Comparison of ENCODE assay signal across 8 cellular contexts in genomic region chr9:133532937-133533668, GRCh38. TPM values are rescaled to one million over a fixed set of nuclear protein-coding genes. Genes with fewer than 3 reads are reported as not detected.
A peak's percentile ranks its signal among the peaks of the same experiment; 100 is the strongest.
DNase-seq lines count a peak whose midpoint lies in the region; ATAC-seq, FAIRE-seq and TF ChIP-seq lines count a peak whose summit lies in the region.

No MANE protein-coding gene starts in this region.

- H3K9me3 Mint-ChIP-seq in activated B cell treated with CpG ODN at 0.5 μM for 24 hours, result no peaks in the 10 kb centered on the region

- FAIRE-seq in GM12891 (lab: Jason Lieb, UNC), result peak; percentile 95

- ATAC-seq in activated B cell treated with CpG ODN at 0.5 μM for 24 hours (ENCODE audit: low read depth) (peak; percentile 86), GM18867 (IDR thresholded peaks at IDR 0.05; ENCODE audit: unreplicated experiment) (no peak)

- peaks cover 31% of the 10 kb centered on the region for H3K27me3 Mint-ChIP-seq in activated B cell treated with CpG ODN at 0.5 μM for 24 hours

- H3K4me1 Mint-ChIP-seq in activated B cell treated with CpG ODN at 0.5 μM for 24 hours, result peaks cover 11% of the 10 kb centered on the region

- peak; percentile 81 to 86 for TF ChIP-seq RAD21 in liver (IDR thresholded peaks at IDR 0.05)

- CTCF ChIA-PET in activated B cell treated with CpG ODN at 0.5 μM for 24 hours (lab: Charles Lee), result interaction anchor here (2.3 to 2.5 kb wide), 2 partner anchors 194 to 462 kb away, joined by 8 to 10 read pairs; no protein-coding TSS in a partner anchor

- H3K4me3 ChIP-seq in breast epithelium, result no peak overlapping the region
- H3K4me3 ChIP-seq in liver (ENCODE audit: low read depth in 1 of 3, low read length in 3 of 3), result no peak overlapping the region

- no peak overlapping the region for H3K4me3 Mint-ChIP-seq in activated B cell treated with CpG ODN at 0.5 μM for 24 hours

- H3K27ac ChIP-seq in breast epithelium (no peak overlapping the region), liver (ENCODE audit: low read depth in 1 of 2, low read length in 2 of 2) (peak overlapping the region in 1 of 2 donors; percentile 20)

- intact Hi-C loops in activated B cell treated with CpG ODN at 0.5 μM for 24 hours (cut with micrococcal nuclease), result loop anchor here (1.0 to 2.0 kb wide), 4 partner anchors 193 to 461 kb away; no protein-coding TSS in a partner anchor
- intact Hi-C loops in breast epithelium (cut with DNase I; ENCODE audit: low total_unique reads), result loop anchor here (10.0 kb wide), 1 partner anchor 182 kb away; no protein-coding TSS in a partner anchor

- TF ChIP-seq CTCF in activated B cell treated with CpG ODN at 0.5 μM for 24 hours (IDR thresholded peaks at IDR 0.05), result no peak
- TF ChIP-seq CTCF in breast epithelium (IDR thresholded peaks at IDR 0.05), result peak; percentile 35 to 62 (median 42)
- peak; percentile 56 for TF ChIP-seq CTCF in liver (IDR thresholded peaks at IDR 0.05; ENCODE audit: low read depth, low read length, missing input control)

- no peak overlapping the region for H3K9ac ChIP-seq in liver (ENCODE audit: low read depth in 1 of 2, low read length in 2 of 2)

- no peak overlapping the region for H3K27ac Mint-ChIP-seq in activated B cell treated with CpG ODN at 0.5 μM for 24 hours

- H3K9me3 ChIP-seq in breast epithelium, result no peaks in the 10 kb centered on the region
- no peaks in the 10 kb centered on the region for H3K9me3 ChIP-seq in liver (ENCODE audit: control insufficient read depth in 4 of 4, low read length in 3 of 4)

- TF ChIP-seq POLR2A in GM12891 (IDR thresholded peaks at IDR 0.05; ENCODE audit: low read depth, low read length), result no peak
- no peak for TF ChIP-seq POLR2A in breast epithelium (IDR thresholded peaks at IDR 0.05)

- H3K36me3 ChIP-seq in breast epithelium, result no peaks in the 10 kb centered on the region
- no peaks in the 10 kb centered on the region for H3K36me3 ChIP-seq in liver (ENCODE audit: control insufficient read depth in 4 of 4, insufficient read depth in 3 of 4, low read depth in 1 of 4, low read length in 3 of 4)

- H3K4me1 ChIP-seq in breast epithelium (peaks cover 3 to 9% of the 10 kb centered on the region in 2 donors), liver (ENCODE audit: control insufficient read depth in 4 of 4, insufficient read depth in 4 of 4, low read length in 3 of 4) (peaks cover 7 to 36% (median 22%) of the 10 kb centered on the region in 4 donors)

- DNase-seq in GM12891 (ENCODE audit: insufficient read length, low spot score) (peak; percentile 69), NCI-H2029 (lab: John Stamatoyannopoulos, UW) (peak; percentile 74), activated B cell treated with CpG ODN at 0.5 μM for 24 hours (peak; percentile 49), breast epithelium (ENCODE audit: low spot score in 2 of 2) (no peak), middle frontal gyrus (ENCODE audit: extremely low spot score, low spot score) (no peak)
- DNase-seq in stimulated activated CD8-positive, alpha-beta memory T cell treated with anti-CD3 and anti-CD28 coated beads, Interleukin-15, amount 100 ng/mL, for 24 hours (ENCODE audit: low read depth), result peak; percentile 36

- 67% methylated on average over 20 of the region's 20 CpGs for WGBS in liver

- POLR2A ChIA-PET in activated B cell treated with CpG ODN at 0.5 μM for 24 hours (lab: Charles Lee), result no interaction called here

- H3K27me3 ChIP-seq in breast epithelium, result peaks cover 0 to 52% of the 10 kb centered on the region in 2 donors
- H3K27me3 ChIP-seq in liver (ENCODE audit: control insufficient read depth in 4 of 4, insufficient read depth in 4 of 4, low read length in 3 of 4), result no peaks in the 10 kb centered on the region

- no peaks in the 10 kb centered on the region for H3K36me3 Mint-ChIP-seq in activated B cell treated with CpG ODN at 0.5 μM for 24 hours (ENCODE audit: low read depth)

TF ChIP-seq in GM12891, 5 proteins besides CTCF, POLR2A, EP300 and RAD21:
- TF ChIP-seq PAX5 (IDR thresholded peaks at IDR 0.05; ENCODE audit: insufficient read depth, low read length, severe bottlenecking) (no peak), TAF1 (IDR thresholded peaks at IDR 0.05; ENCODE audit: low read depth, low read length) (no peak), POLR2AphosphoS5 (IDR thresholded peaks at IDR 0.05; ENCODE audit: low read depth, low read length) (no peak), POU2F2 (IDR thresholded peaks at IDR 0.05; ENCODE audit: low read depth, low read length) (no peak), SPI1 (IDR thresholded peaks at IDR 0.05; ENCODE audit: low read depth, low read length) (no peak)

TF ChIP-seq in liver, 16 proteins besides CTCF, POLR2A, EP300 and RAD21:
- TF ChIP-seq NR2F2 (IDR thresholded peaks at IDR 0.05), result peak; percentile 24
- TF ChIP-seq FOXA1 (IDR thresholded peaks at IDR 0.05), result no peak
- TF ChIP-seq HNF4A (conservative IDR thresholded peaks at IDR 0.05), result peak in 1 of 2 donors; percentile 22
TF ChIP-seq in liver: peak in this region for 2.

RNA-seq across cellular contexts. Expression of gene ADAMTSL2, which starts 1.4 kb away (rescaled TPM):
- polyA plus RNA-seq in GM12891 (2012; ENCODE audit: low read depth, missing spikeins), result 0.05 TPM
- not detected in 2 replicates for total RNA-seq in activated B cell treated with CpG ODN at 0.5 μM for 24 hours
- under 1 TPM; 0.33 to 0.80 (median 0.44) TPM for total RNA-seq in breast epithelium
- total RNA-seq in liver, result 10 to 100 TPM in 1 of 2 donors, 1 to 10 TPM in 1; 1.8 to 18.2 TPM
- polyA plus RNA-seq in liver, result 10 to 100 TPM in 1 of 2 donors, 1 to 10 TPM in 1; 3.8 to 11.6 TPM

RNA-seq across cellular contexts. Expression of gene MYMK, which starts 8.3 kb away (rescaled TPM):
- not detected for polyA plus RNA-seq in GM12891 (2012; ENCODE audit: low read depth, missing spikeins)
- total RNA-seq in activated B cell treated with CpG ODN at 0.5 μM for 24 hours (not detected in 2 replicates), breast epithelium (not detected), liver (not detected)
- not detected for polyA plus RNA-seq in liver

RNA-seq across cellular contexts. Expression of gene SLC2A6, which starts 54.2 kb away (rescaled TPM):
- polyA plus RNA-seq in GM12891 (2012; ENCODE audit: low read depth, missing spikeins), result 11.0 TPM
- 32.9 and 37.4 TPM in 2 replicates for total RNA-seq in activated B cell treated with CpG ODN at 0.5 μM for 24 hours
- 1 to 10 TPM; 1.8 to 2.0 (median 1.8) TPM for total RNA-seq in breast epithelium
- 1 to 10 TPM; 2.7 to 3.9 TPM for total RNA-seq in liver
- 1 to 10 TPM; 1.7 to 1.9 TPM for polyA plus RNA-seq in liver

Comparison
In these comparisons a context has a peak if more than half of its experiments do, and no peak if none do; other contexts are left out.
1. DNase-seq: peak in GM12891 (single experiment), NCI-H2029 (single experiment), activated B cell treated with CpG ODN at 0.5 μM for 24 hours (single experiment) and stimulated activated CD8-positive, alpha-beta memory T cell treated with anti-CD3 and anti-CD28 coated beads, Interleukin-15, amount 100 ng/mL, for 24 hours (single experiment); none in breast epithelium (0 of 2) and middle frontal gyrus (single experiment).